ENCODE assay signal across 35 cellular contexts in the genomic region with DNA sequence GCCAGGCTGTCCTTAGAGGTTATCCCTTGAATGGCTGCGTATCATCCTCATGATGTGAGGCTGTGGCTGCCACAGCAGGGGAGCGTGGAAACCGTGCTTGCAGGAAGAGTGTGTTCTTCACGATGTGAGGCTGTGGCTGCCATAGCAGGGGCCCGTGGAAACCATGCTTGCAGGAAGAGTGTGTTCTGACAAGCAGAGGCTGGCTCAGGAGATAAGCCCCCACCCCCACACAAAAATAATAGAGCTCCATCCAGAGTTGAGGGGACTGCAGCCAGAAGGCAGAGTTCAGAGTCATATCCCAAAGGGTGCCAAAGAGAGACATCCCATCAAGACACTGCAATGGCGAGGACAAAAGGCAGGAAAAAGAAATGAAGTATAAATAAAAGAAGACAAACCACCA. TPM values are rescaled to one million over a fixed set of nuclear protein-coding genes. Genes with fewer than 3 reads are reported as not detected.
"Had no signal": no experiment of that assay in that cellular context is flagged by ENCODE, and none has a peak within 500 bp of the region (broad histone marks: within the 10 kb centered on the region; RNA-seq: fewer than 3 reads in every experiment).

No MANE protein-coding gene starts in this region.

- ATAC-seq: activated CD4-positive, alpha-beta T cell treated with anti-CD3 and anti-CD28 coated beads for 36 hours; activated CD4-positive, CD25-positive, alpha-beta regulatory T cell treated with anti-CD3 and anti-CD28 coated beads, Interleukin-2, amount 50 U/mL, for 24 hours; activated CD8-positive, alpha-beta memory T cell treated with anti-CD3 and anti-CD28 coated beads, Interleukin-2, amount 10 ng/mL, durations not matched to agents 7 days and 5 days; activated CD8-positive, alpha-beta T cell treated with anti-CD3 and anti-CD28 coated beads, Interleukin-2, amount 10 ng/mL, durations not matched to agents 7 days and 5 days; activated naive CD8-positive, alpha-beta T cell treated with anti-CD3 and anti-CD28 coated beads, Interleukin-2, amount 50 U/mL, for 24 hours; T-cell; WTC11 had no signal

- H3K36me3 Mint-ChIP-seq: activated CD8-positive, alpha-beta memory T cell treated with anti-CD3 and anti-CD28 coated beads, Interleukin-2, amount 10 ng/mL, durations not matched to agents 7 days and 5 days had no signal

- H3K27me3 Mint-ChIP-seq: activated naive CD8-positive, alpha-beta T cell; activated T-cell treated with anti-CD3 and anti-CD28 coated beads, Interleukin-2, amount 50 U/mL, for 24 hours had no signal

- H3K4me1 ChIP-seq: ascending aorta had no signal

- H3K36me3 ChIP-seq: ascending aorta, cardiac muscle cell, WERI-Rb-1 had no signal

- FAIRE-seq: bronchial epithelial cell had no signal

- H3K9me3 ChIP-seq: ascending aorta had no signal

- H3K4me1 Mint-ChIP-seq: activated CD4-positive, alpha-beta memory T cell treated with anti-CD3 and anti-CD28 coated beads, Interleukin-2, amount 10 ng/mL, durations not matched to agents 7 days and 5 days; activated CD4-positive, alpha-beta T cell treated with anti-CD3 and anti-CD28 coated beads for 36 hours; activated CD4-positive, alpha-beta T cell treated with anti-CD3 and anti-CD28 coated beads, Interleukin-2, amount 10 ng/mL, durations not matched to agents 7 days and 5 days; activated CD8-positive, alpha-beta memory T cell treated with anti-CD3 and anti-CD28 coated beads, Interleukin-2, amount 10 ng/mL, durations not matched to agents 7 days and 5 days; activated naive CD8-positive, alpha-beta T cell treated with anti-CD3 and anti-CD28 coated beads, Interleukin-2, amount 50 U/mL, for 24 hours; central memory CD8-positive, alpha-beta T cell; T-cell had no signal

- H3K9me3 Mint-ChIP-seq: activated CD4-positive, alpha-beta memory T cell treated with anti-CD3 and anti-CD28 coated beads, Interleukin-2, amount 10 ng/mL, durations not matched to agents 7 days and 5 days; activated CD4-positive, alpha-beta T cell treated with anti-CD3 and anti-CD28 coated beads, Interleukin-2, amount 10 ng/mL, durations not matched to agents 7 days and 5 days; activated naive CD8-positive, alpha-beta T cell treated with anti-CD3 and anti-CD28 coated beads, Interleukin-2, amount 10 ng/mL, durations not matched to agents 7 days and 5 days; activated naive CD8-positive, alpha-beta T cell treated with anti-CD3 and anti-CD28 coated beads, Interleukin-2, amount 50 U/mL, for 24 hours; activated T-cell treated with anti-CD3 and anti-CD28 coated beads, Interleukin-2, amount 50 U/mL, for 24 hours; activated T-helper 2 cell treated with anti-CD3 and anti-CD28 coated beads, Interferon-gamma antibody, Interleukin-2, Interleukin-4, amounts not matched to agents 10 μg/mL and 5 μg/mL and 100 μg/mL, durations not matched to agents 14 hours and 24 hours and 36 hours; central memory CD8-positive, alpha-beta T cell; T-cell; T-helper 2 cell treated with Interferon-gamma antibody and Interleukin-4, amounts not matched to agents 5 μg/mL and 100 μg/mL, for 36 hours had no signal

- DNase-seq: activated CD4-positive, alpha-beta memory T cell treated with anti-CD3 and anti-CD28 coated beads, Interleukin-2, amount 10 ng/mL, durations not matched to agents 7 days and 5 days; activated CD4-positive, alpha-beta T cell treated with anti-CD3 and anti-CD28 coated beads for 1 hour; activated CD4-positive, alpha-beta T cell treated with anti-CD3 and anti-CD28 coated beads for 36 hours; activated CD4-positive, alpha-beta T cell treated with anti-CD3 and anti-CD28 coated beads for 48 hours; activated CD4-positive, alpha-beta T cell treated with anti-CD3 and anti-CD28 coated beads, Interleukin-2, amount 10 ng/mL, durations not matched to agents 7 days and 5 days; activated CD4-positive, alpha-beta T cell treated with anti-CD3 and anti-CD28 coated beads, Interleukin-2, amount 50 U/mL, for 48 hours; activated CD4-positive, CD25-positive, alpha-beta regulatory T cell; activated CD8-positive, alpha-beta memory T cell treated with anti-CD3 and anti-CD28 coated beads for 24 hours; activated CD8-positive, alpha-beta memory T cell treated with anti-CD3 and anti-CD28 coated beads, Interleukin-2, amount 10 ng/mL, durations not matched to agents 7 days and 5 days; activated CD8-positive, alpha-beta memory T cell treated with anti-CD3 and anti-CD28 coated beads, Interleukin-2, amount 50 U/mL, for 48 hours; activated CD8-positive, alpha-beta T cell treated with anti-CD3 and anti-CD28 coated beads, Interleukin-2, amount 10 ng/mL, durations not matched to agents 7 days and 5 days; activated effector memory CD4-positive, alpha-beta T cell treated with Interleukin-2 at 50 U/mL for 16 hours; activated gamma-delta T cell; activated naive CD4-positive, alpha-beta T cell treated with anti-CD3 and anti-CD28 coated beads, Interleukin-2, amount 50 U/mL, for 16 hours; activated naive CD4-positive, alpha-beta T cell treated with Interleukin-2 at 50 U/mL for 16 hours; activated naive CD8-positive, alpha-beta T cell treated with anti-CD3 and anti-CD28 coated beads, Interleukin-2, amount 10 ng/mL, durations not matched to agents 7 days and 5 days; activated naive CD8-positive, alpha-beta T cell treated with anti-CD3 and anti-CD28 coated beads, Interleukin-2, amount 50 U/mL, for 24 hours; activated T-cell treated with anti-CD3 and anti-CD28 coated beads, Interleukin-2, amount 50 U/mL, for 24 hours; activated T-cell treated with anti-CD3 and anti-CD28 coated beads, Interleukin-2, amount 50 U/mL, for 48 hours; amygdala; cerebellar nuclear complex; T-cell; T-helper 2 cell; T-helper 9 cell; WERI-Rb-1 had no signal

- H3K27ac Mint-ChIP-seq: activated CD4-positive, alpha-beta memory T cell treated with anti-CD3 and anti-CD28 coated beads, Interleukin-2, amount 10 ng/mL, durations not matched to agents 7 days and 5 days; activated CD4-positive, alpha-beta T cell treated with anti-CD3 and anti-CD28 coated beads for 36 hours; activated CD4-positive, alpha-beta T cell treated with anti-CD3 and anti-CD28 coated beads, Interleukin-2, amount 10 ng/mL, durations not matched to agents 7 days and 5 days; activated CD8-positive, alpha-beta memory T cell treated with anti-CD3 and anti-CD28 coated beads, Interleukin-2, amount 10 ng/mL, durations not matched to agents 7 days and 5 days; activated CD8-positive, alpha-beta T cell treated with anti-CD3 and anti-CD28 coated beads, Interleukin-2, amount 10 ng/mL, durations not matched to agents 7 days and 5 days; activated naive CD8-positive, alpha-beta T cell; activated naive CD8-positive, alpha-beta T cell treated with anti-CD3 and anti-CD28 coated beads, Interleukin-2, amount 10 ng/mL, durations not matched to agents 7 days and 5 days; activated naive CD8-positive, alpha-beta T cell treated with anti-CD3 and anti-CD28 coated beads, Interleukin-2, amount 50 U/mL, for 24 hours; activated T-cell treated with anti-CD3 and anti-CD28 coated beads, Interleukin-2, amount 50 U/mL, for 24 hours; activated T-helper 2 cell treated with anti-CD3 and anti-CD28 coated beads, Interferon-gamma antibody, Interleukin-2, Interleukin-4, amounts not matched to agents 10 μg/mL and 5 μg/mL and 100 μg/mL, durations not matched to agents 14 hours and 24 hours and 36 hours; brain; T-cell; T-helper 2 cell treated with Interferon-gamma antibody and Interleukin-4, amounts not matched to agents 5 μg/mL and 100 μg/mL, for 36 hours; WTC11 had no signal

- H3K4me3 ChIP-seq: ascending aorta, cardiac muscle cell had no signal

- H3K27ac ChIP-seq: ascending aorta, cardiac muscle cell, WERI-Rb-1 had no signal

- H3K27me3 ChIP-seq: ascending aorta, cardiac muscle cell had no signal

- H3K4me3 Mint-ChIP-seq: activated CD4-positive, alpha-beta memory T cell treated with anti-CD3 and anti-CD28 coated beads, Interleukin-2, amount 10 ng/mL, durations not matched to agents 7 days and 5 days; activated CD4-positive, alpha-beta T cell treated with anti-CD3 and anti-CD28 coated beads for 36 hours; activated CD4-positive, alpha-beta T cell treated with anti-CD3 and anti-CD28 coated beads, Interleukin-2, amount 10 ng/mL, durations not matched to agents 7 days and 5 days; activated CD8-positive, alpha-beta memory T cell treated with anti-CD3 and anti-CD28 coated beads, Interleukin-2, amount 10 ng/mL, durations not matched to agents 7 days and 5 days; activated CD8-positive, alpha-beta T cell treated with anti-CD3 and anti-CD28 coated beads, Interleukin-2, amount 10 ng/mL, durations not matched to agents 7 days and 5 days; activated naive CD8-positive, alpha-beta T cell; activated naive CD8-positive, alpha-beta T cell treated with anti-CD3 and anti-CD28 coated beads, Interleukin-2, amount 10 ng/mL, durations not matched to agents 7 days and 5 days; activated naive CD8-positive, alpha-beta T cell treated with anti-CD3 and anti-CD28 coated beads, Interleukin-2, amount 50 U/mL, for 24 hours; activated T-cell treated with anti-CD3 and anti-CD28 coated beads, Interleukin-2, amount 50 U/mL, for 24 hours; brain; central memory CD8-positive, alpha-beta T cell; T-cell; T-helper 2 cell treated with Interferon-gamma antibody and Interleukin-4, amounts not matched to agents 5 μg/mL and 100 μg/mL, for 36 hours; WTC11 had no signal

RNA-seq across cellular contexts. Expression of a gene that starts 22.6 kb away (rescaled TPM):
- total RNA-seq: ascending aorta had no signal
